5 cellular contexts compared by ENCODE assay signal in genomic region chr15:28660744-28661143, GRCh38. TPM values are rescaled to one million over a fixed set of nuclear protein-coding genes. Genes with fewer than 3 reads are reported as not detected.
"Had no signal": no experiment of that assay in that cellular context is flagged by ENCODE, and none has a peak within 500 bp of the region (broad histone marks: within the 10 kb centered on the region; RNA-seq: fewer than 3 reads in every experiment).

No MANE protein-coding gene starts in this region.

RNA-seq across cellular contexts. Expression of gene GOLGA8M, which starts 51.5 kb away (rescaled TPM):
- total RNA-seq: HepG2, HT-29, HT1080, K562 had no signal
- polyA plus RNA-seq: IgD-negative memory B cell, K562 had no signal
